20 cellular contexts compared by ENCODE assay signal in the genomic region with DNA sequence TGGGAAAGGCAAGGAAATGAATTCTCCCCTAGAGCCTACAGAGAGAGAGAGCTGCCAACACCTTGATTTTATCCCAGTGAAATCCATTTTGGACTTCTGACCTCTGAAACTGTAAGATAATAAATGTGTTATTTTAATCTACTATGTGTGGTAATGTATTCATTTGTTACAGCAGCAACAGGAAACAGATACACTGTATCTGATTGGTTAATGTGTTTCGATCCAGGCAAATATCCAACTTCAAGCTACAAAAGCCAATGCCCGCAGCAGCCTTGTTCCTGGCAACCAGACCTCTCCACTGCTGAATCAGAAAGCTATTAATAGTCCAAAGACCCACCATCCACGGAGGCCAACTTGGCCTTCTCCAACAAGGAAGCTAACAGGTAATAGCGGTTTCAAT.
A peak's percentile ranks its signal among the peaks of the same experiment; 100 is the strongest.
DNase-seq lines count a peak whose midpoint lies in the region; ATAC-seq, FAIRE-seq and TF ChIP-seq lines count a peak whose summit lies in the region.
"Had no signal": no experiment of that assay in that cellular context is flagged by ENCODE, and none has a peak within 500 bp of the region (broad histone marks: within the 10 kb centered on the region; RNA-seq: fewer than 3 reads in every experiment).

No MANE protein-coding gene starts in this region.

- H3K27ac Mint-ChIP-seq in astrocyte (ENCODE audit: unreplicated experiment), result no peak overlapping the region
- H3K27ac Mint-ChIP-seq in activated naive CD4-positive, alpha-beta T cell treated with anti-CD3 and anti-CD28 coated beads for 36 hours, result no peak overlapping the region
- H3K27ac Mint-ChIP-seq: B cell; CD8-positive, alpha-beta T cell; H9 had no signal

- WGBS in small intestine, 3 donors, result 49 to 64% (median 50%) methylated on average over 4 of the region's 4 CpGs

- H3K27me3 ChIP-seq in astrocyte (ENCODE audit: insufficient read depth, low read length) (peaks cover 4% of the 10 kb centered on the region), mucosa of rectum (ENCODE audit: control insufficient read depth in 2 of 2, insufficient read depth in 2 of 2, low read length in 2 of 2) (no peaks in the 10 kb centered on the region), small intestine (ENCODE audit: control insufficient read depth in 2 of 2, insufficient read depth in 2 of 2, low read length in 2 of 2) (no peaks in the 10 kb centered on the region)
- H3K27me3 ChIP-seq: BLaER1 treated with 17β-estradiol and CSF1 and Interleukin-3, amounts not matched to agents 10 nM and 100 nM had no signal

- no peaks in the 10 kb centered on the region for H3K36me3 Mint-ChIP-seq in astrocyte (ENCODE audit: low read depth, unreplicated experiment)
- H3K36me3 Mint-ChIP-seq in activated naive CD4-positive, alpha-beta T cell treated with anti-CD3 and anti-CD28 coated beads for 36 hours (ENCODE audit: low read depth), result no peaks in the 10 kb centered on the region
- H3K36me3 Mint-ChIP-seq: CD8-positive, alpha-beta T cell had no signal

- H3K4me1 ChIP-seq in astrocyte (ENCODE audit: insufficient read depth, low read length) (no peaks in the 10 kb centered on the region), mucosa of rectum (ENCODE audit: control insufficient read depth in 2 of 2, insufficient read depth in 2 of 2, low read length in 2 of 2) (peaks cover 13 to 50% of the 10 kb centered on the region in 2 donors), small intestine (ENCODE audit: control insufficient read depth in 2 of 2, insufficient read depth in 1 of 2, low read depth in 1 of 2, low read length in 1 of 2) (peaks cover 4 to 11% of the 10 kb centered on the region in 2 donors)

- H3K4me1 Mint-ChIP-seq in astrocyte (ENCODE audit: low read depth, unreplicated experiment), result peaks cover 15% of the 10 kb centered on the region
- H3K4me1 Mint-ChIP-seq in activated naive CD4-positive, alpha-beta T cell treated with anti-CD3 and anti-CD28 coated beads for 36 hours (ENCODE audit: low read depth), result peaks cover 5% of the 10 kb centered on the region
- H3K4me1 Mint-ChIP-seq: B cell had no signal

- H3K9me3 Mint-ChIP-seq in astrocyte (ENCODE audit: unreplicated experiment), result peaks cover 2% of the 10 kb centered on the region
- no peaks in the 10 kb centered on the region for H3K9me3 Mint-ChIP-seq in activated naive CD4-positive, alpha-beta T cell treated with anti-CD3 and anti-CD28 coated beads for 36 hours
- H3K9me3 Mint-ChIP-seq: CD8-positive, alpha-beta T cell had no signal

- H3K4me3 ChIP-seq in astrocyte (ENCODE audit: insufficient read depth, low read depth, low read length) (no peak overlapping the region), mucosa of rectum (ENCODE audit: low read length in 2 of 2) (no peak overlapping the region), small intestine (ENCODE audit: low read depth in 1 of 2, low read length in 2 of 2) (no peak overlapping the region)
- H3K4me3 ChIP-seq: BLaER1 treated with 17β-estradiol and CSF1 and Interleukin-3, amounts not matched to agents 10 nM and 100 nM; GM12878 had no signal

- H3K4me3 Mint-ChIP-seq in astrocyte (ENCODE audit: unreplicated experiment), result no peak overlapping the region
- no peak overlapping the region for H3K4me3 Mint-ChIP-seq in activated naive CD4-positive, alpha-beta T cell treated with anti-CD3 and anti-CD28 coated beads for 36 hours
- H3K4me3 Mint-ChIP-seq: B cell; CD8-positive, alpha-beta T cell; H9 had no signal

- no peaks in the 10 kb centered on the region for H3K36me3 ChIP-seq in astrocyte (ENCODE audit: insufficient read depth, low read length)
- no peaks in the 10 kb centered on the region for H3K36me3 ChIP-seq in mucosa of rectum (ENCODE audit: control insufficient read depth in 2 of 2, insufficient read depth in 2 of 2, low read length in 2 of 2)
- H3K36me3 ChIP-seq in small intestine (ENCODE audit: control insufficient read depth in 2 of 2, insufficient read depth in 2 of 2, low read length in 2 of 2), result no peaks in the 10 kb centered on the region
- H3K36me3 ChIP-seq: BLaER1 treated with 17β-estradiol and CSF1 and Interleukin-3, amounts not matched to agents 10 nM and 100 nM had no signal

- no peak overlapping the region for H3K9ac ChIP-seq in astrocyte (ENCODE audit: low read length)
- no peak overlapping the region for H3K9ac ChIP-seq in mucosa of rectum (ENCODE audit: low read depth in 1 of 2, low read length in 2 of 2)
- H3K9ac ChIP-seq: BLaER1 treated with 17β-estradiol and CSF1 and Interleukin-3, amounts not matched to agents 10 nM and 100 nM had no signal

- H3K4me2 ChIP-seq in astrocyte (ENCODE audit: low read length), result no peak overlapping the region
- H3K4me2 ChIP-seq: BLaER1 treated with 17β-estradiol and CSF1 and Interleukin-3, amounts not matched to agents 10 nM and 100 nM had no signal

- H3K27me3 Mint-ChIP-seq in astrocyte (ENCODE audit: low read depth, unreplicated experiment), result peaks cover 2% of the 10 kb centered on the region
- no peaks in the 10 kb centered on the region for H3K27me3 Mint-ChIP-seq in activated naive CD4-positive, alpha-beta T cell treated with anti-CD3 and anti-CD28 coated beads for 36 hours (ENCODE audit: low read depth)

- H3K9me3 ChIP-seq in astrocyte (ENCODE audit: insufficient read depth, low read depth, low read length) (no peaks in the 10 kb centered on the region), mucosa of rectum (ENCODE audit: control insufficient read depth in 2 of 2, low read length in 2 of 2) (no peaks in the 10 kb centered on the region), small intestine (ENCODE audit: control insufficient read depth, low read depth) (no peaks in the 10 kb centered on the region)

- H4K20me1 ChIP-seq in astrocyte (ENCODE audit: insufficient read depth, low read length), result no peaks in the 10 kb centered on the region
- H4K20me1 ChIP-seq: BLaER1 treated with 17β-estradiol and CSF1 and Interleukin-3, amounts not matched to agents 10 nM and 100 nM had no signal

- CTCF ChIA-PET in activated naive CD4-positive, alpha-beta T cell treated with anti-CD3 and anti-CD28 coated beads for 36 hours (lab: Charles Lee), result interaction anchor here (0.8 kb wide), 1 partner anchor 453 kb away, joined by 3 read pairs; no protein-coding TSS in a partner anchor

- peak; percentile 20 for DNase-seq in astrocyte (ENCODE audit: low read depth)
- peak; percentile 35 for DNase-seq in dermis blood vessel endothelial cell
- peak; percentile 73 for DNase-seq in small intestine
- no peak for DNase-seq in NCI-H1092 (lab: John Stamatoyannopoulos, UW)
- no peak for DNase-seq in activated naive CD4-positive, alpha-beta T cell treated with anti-CD3 and anti-CD28 coated beads for 36 hours
- DNase-seq: 8988T; Calu3; CD8-positive, alpha-beta T cell; DMS 273 treated with DMSO at 0.1 percent for 48 hours; DMS53; DND-41; EL; H9 had no signal

- no peaks in the 10 kb centered on the region for H3K79me2 ChIP-seq in astrocyte (ENCODE audit: insufficient read depth, low read length)

- ATAC-seq in HG03520 (IDR thresholded peaks at IDR 0.05; ENCODE audit: unreplicated experiment) (no peak), GM21737 (IDR thresholded peaks at IDR 0.05; ENCODE audit: unreplicated experiment) (no peak)
- ATAC-seq: CD8-positive, alpha-beta T cell; GM12878 had no signal

- FAIRE-seq in astrocyte (lab: Jason Lieb, UNC) (no peak), small intestine (lab: Jason Lieb, UNC) (no peak)
- FAIRE-seq: GM12878, H1 had no signal

- no peak for TF ChIP-seq CTCF in astrocyte (IDR thresholded peaks at IDR 0.05; ENCODE audit: insufficient read depth, low read depth, low read length)

- H2AFZ ChIP-seq in astrocyte (ENCODE audit: low read depth, low read length), result no peak overlapping the region

- intact Hi-C loops in activated naive CD4-positive, alpha-beta T cell treated with anti-CD3 and anti-CD28 coated beads for 36 hours (cut with micrococcal nuclease), result loop anchor here (10.0 kb wide), 1 partner anchor 83 kb away; no protein-coding TSS in a partner anchor

- H3K27ac ChIP-seq in astrocyte (ENCODE audit: low read depth, low read length) (no peak overlapping the region), mucosa of rectum (ENCODE audit: low read depth in 2 of 2, low read length in 2 of 2) (peak overlapping the region; percentile 60 to 90), small intestine (ENCODE audit: low read depth in 1 of 2, low read length in 1 of 2) (peak overlapping the region; percentile 65 to 79)
- H3K27ac ChIP-seq: BLaER1 treated with 17β-estradiol and CSF1 and Interleukin-3, amounts not matched to agents 10 nM and 100 nM had no signal

Comparison
In these comparisons a context has a peak if more than half of its experiments do, and no peak if none do; other contexts are left out.
1. DNase-seq: peak in astrocyte (single experiment), dermis blood vessel endothelial cell (single experiment) and small intestine (single experiment); none in NCI-H1092 (single experiment) and activated naive CD4-positive, alpha-beta T cell treated with anti-CD3 and anti-CD28 coated beads for 36 hours (single experiment).